16 cellular contexts compared by ENCODE assay signal in genomic region chr9:133934512-133935221, GRCh38. TPM values are rescaled to one million over a fixed set of nuclear protein-coding genes. Genes with fewer than 3 reads are reported as not detected.
DNase-seq lines count a peak whose midpoint lies in the region; ATAC-seq and TF ChIP-seq lines count a peak whose summit lies in the region.
"Had no signal": no experiment of that assay in that cellular context is flagged by ENCODE, and none has a peak within 500 bp of the region (broad histone marks: within the 10 kb centered on the region; RNA-seq: fewer than 3 reads in every experiment).

No MANE protein-coding gene starts in this region.

- ATAC-seq in aorta (ENCODE audit: low FRiP score) (peak; percentile 45), HG02759 (IDR thresholded peaks at IDR 0.05; ENCODE audit: unreplicated experiment) (no peak)
- ATAC-seq: HCT116 had no signal

- H3K4me1 ChIP-seq in left ventricle myocardium inferior: peaks cover 31% of the 10 kb centered on the region
- H3K4me1 ChIP-seq in parathyroid adenoma: peaks cover 9% of the 10 kb centered on the region
- H3K4me1 ChIP-seq in aorta (ENCODE audit: control insufficient read depth in 1 of 2, insufficient read depth in 2 of 2, low read length in 2 of 2): no peaks in the 10 kb centered on the region

- TF ChIP-seq CTCF in astrocyte of the spinal cord (IDR thresholded peaks at IDR 0.05; ENCODE audit: low read depth, low read length) (no peak), left ventricle myocardium inferior (IDR thresholded peaks at IDR 0.05; ENCODE audit: borderline replicate concordance) (no peak), parathyroid adenoma (IDR thresholded peaks at IDR 0.05) (no peak)

- intact Hi-C loops in left ventricle myocardium inferior (cut with micrococcal nuclease): no loop called here
- intact Hi-C loops in aorta (cut with DNase I): no loop called here

- peak overlapping the region; percentile 67 for H3K27ac ChIP-seq in left ventricle myocardium inferior (replicated peaks)
- peak overlapping the region; percentile 78 for H3K27ac ChIP-seq in parathyroid adenoma
- no peak overlapping the region for H3K27ac ChIP-seq in aorta (ENCODE audit: low read depth in 1 of 2, low read length in 2 of 2)

- no peak overlapping the region for H2AFZ ChIP-seq in parathyroid adenoma

- 75 to 83% methylated on average over 18 of the region's 18 CpGs for WGBS in aorta, 2 donors

- no peaks in the 10 kb centered on the region for H3K27me3 ChIP-seq in left ventricle myocardium inferior (ENCODE audit: low read depth)
- H3K27me3 ChIP-seq in parathyroid adenoma (ENCODE audit: control insufficient read depth, insufficient read depth, low read length): no peaks in the 10 kb centered on the region
- no peaks in the 10 kb centered on the region for H3K27me3 ChIP-seq in aorta (ENCODE audit: control insufficient read depth in 1 of 2, insufficient read depth in 2 of 2, low read length in 1 of 2)

- H3K9ac ChIP-seq in parathyroid adenoma: no peak overlapping the region

- no peaks in the 10 kb centered on the region for H3K9me3 ChIP-seq in left ventricle myocardium inferior (replicated peaks)
- no peaks in the 10 kb centered on the region for H3K9me3 ChIP-seq in parathyroid adenoma (ENCODE audit: control insufficient read depth, low read length)
- no peaks in the 10 kb centered on the region for H3K9me3 ChIP-seq in aorta (ENCODE audit: control insufficient read depth, low read length)

- peaks cover 2% of the 10 kb centered on the region for H3K79me2 ChIP-seq in parathyroid adenoma

- DNase-seq in astrocyte of the spinal cord (ENCODE audit: low read depth, low spot score): peak; percentile 50
- no peak for DNase-seq in left ventricle myocardium inferior
- no peak for DNase-seq in aorta
- DNase-seq in DMS79 (lab: John Stamatoyannopoulos, UW): no peak
- no peak for DNase-seq in activated CD4-positive, CD25-positive, alpha-beta regulatory T cell treated with anti-CD3 and anti-CD28 coated beads, Interleukin-2, amount 50 U/mL, for 72 hours
- DNase-seq: activated CD4-positive, alpha-beta T cell treated with anti-CD3 and anti-CD28 coated beads for 48 hours; activated CD8-positive, alpha-beta memory T cell treated with anti-CD3 and anti-CD28 coated beads, Interleukin-2, amount 50 U/mL, for 48 hours; activated naive CD4-positive, alpha-beta T cell; DMS 273 treated with DMSO at 0.1 percent for 48 hours; MV-4-11; naive B cell; NCI-H524; T1000 had no signal

- in situ Hi-C loops in astrocyte of the spinal cord (cut with HindIII; ENCODE audit: low sequenced_read_pairs): no loop called here

- no peak overlapping the region for H3K4me2 ChIP-seq in parathyroid adenoma (ENCODE audit: low read length)

- H3K36me3 ChIP-seq in left ventricle myocardium inferior: no peaks in the 10 kb centered on the region
- H3K36me3 ChIP-seq in parathyroid adenoma (ENCODE audit: control insufficient read depth, insufficient read depth, low read length): no peaks in the 10 kb centered on the region
- peaks cover 0 to 3% of the 10 kb centered on the region in 2 donors for H3K36me3 ChIP-seq in aorta (ENCODE audit: control insufficient read depth in 1 of 2, insufficient read depth in 2 of 2, low read length in 1 of 2)

- H3K4me3 ChIP-seq in astrocyte of the spinal cord (ENCODE audit: low read depth, low read length): no peak overlapping the region
- peak overlapping the region; percentile 19 for H3K4me3 ChIP-seq in left ventricle myocardium inferior
- H3K4me3 ChIP-seq in parathyroid adenoma (ENCODE audit: low read depth, low read length): no peak overlapping the region
- H3K4me3 ChIP-seq in aorta (ENCODE audit: low read length in 2 of 2): no peak overlapping the region

RNA-seq across cellular contexts. Expression of gene VAV2, which starts 57.5 kb away (rescaled TPM):
- 4.1 TPM for total RNA-seq in left ventricle myocardium inferior
- 10 to 100 TPM; 12.0 to 25.4 TPM for total RNA-seq in aorta
- 10 to 100 TPM in 1 of 2 donors, 1 to 10 TPM in 1; 9.0 to 11.6 TPM for polyA plus RNA-seq in aorta

Comparison
In these comparisons a context has a peak if more than half of its experiments do, and no peak if none do; other contexts are left out.
1. H3K27ac ChIP-seq: peak in left ventricle myocardium inferior (single experiment) and parathyroid adenoma (single experiment); none in aorta (0 of 2).